Comparison of ENCODE assay signal across 31 cellular contexts in the genomic region with DNA sequence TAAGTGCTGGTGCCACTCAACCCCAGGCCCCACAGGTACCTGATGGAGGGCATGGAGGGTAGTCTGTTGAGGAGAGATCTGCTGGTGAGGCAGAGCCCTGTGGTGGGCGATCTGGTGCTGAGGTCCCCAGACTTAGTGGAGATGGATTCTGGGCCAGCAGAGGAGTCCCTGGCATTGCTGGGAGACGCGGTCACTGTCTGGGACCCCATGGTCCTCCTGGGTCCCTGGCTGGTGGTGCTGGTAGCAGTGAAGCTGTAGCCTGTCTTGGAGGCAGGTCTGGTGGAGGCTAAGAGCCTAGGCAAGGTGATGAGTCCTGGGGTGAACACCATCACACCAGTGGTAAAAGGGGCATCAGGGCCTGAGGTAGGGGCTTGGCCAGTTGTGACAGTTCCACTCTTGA. TPM values are rescaled to one million over a fixed set of nuclear protein-coding genes. Genes with fewer than 3 reads are reported as not detected.
"Had no signal": no experiment of that assay in that cellular context is flagged by ENCODE, and none has a peak within 500 bp of the region (broad histone marks: within the 10 kb centered on the region; RNA-seq: fewer than 3 reads in every experiment).

No MANE protein-coding gene starts in this region.

- DNase-seq: activated CD4-positive, alpha-beta T cell treated with anti-CD3 and anti-CD28 coated beads for 36 hours; activated naive CD4-positive, alpha-beta T cell treated with anti-CD3 and anti-CD28 coated beads for 36 hours; activated T-cell treated with anti-CD3 and anti-CD28 coated beads, Interleukin-2, amount 50 U/mL, for 4 hours; anterior cingulate cortex; body of pancreas; effector CD4-positive, alpha-beta T cell; glutamatergic neuron; immature natural killer cell; lower lobe of right lung; natural killer cell; right cardiac atrium; stimulated activated CD4-positive, alpha-beta T cell treated with anti-CD3 and anti-CD28 coated beads, Interleukin-4, amount 100 ng/mL, for 24 hours; substantia nigra; T-helper 1 cell; T1000; thyroid gland; upper lobe of right lung had no signal

- H3K27me3 ChIP-seq: body of pancreas, thyroid gland had no signal

- H3K9me3 Mint-ChIP-seq: activated T-cell treated with anti-CD3 and anti-CD28 coated beads, Interleukin-2, amount 50 U/mL, for 4 hours; stimulated activated naive CD8-positive, alpha-beta T cell treated with anti-CD3 and anti-CD28 coated beads, Interleukin-15, Interleukin-2, amounts not matched to agents 100 ng/mL and 50 ng/mL, for 24 hours had no signal

- ATAC-seq: activated CD4-positive, alpha-beta T cell treated with anti-CD3 and anti-CD28 coated beads for 36 hours; activated T-cell treated with anti-CD3 and anti-CD28 coated beads, Interleukin-2, amount 50 U/mL, for 4 hours; body of pancreas; left lobe of liver; lower lobe of right lung; natural killer cell; right cardiac atrium; SK-N-SH treated with all-trans-retinoic acid at 6 μM for 48 hours; upper lobe of right lung; WTC11 had no signal

- H3K4me3 Mint-ChIP-seq: activated CD4-positive, alpha-beta T cell treated with anti-CD3 and anti-CD28 coated beads for 36 hours; activated naive CD4-positive, alpha-beta T cell treated with anti-CD3 and anti-CD28 coated beads for 36 hours; activated T-cell treated with anti-CD3 and anti-CD28 coated beads, Interleukin-2, amount 50 U/mL, for 4 hours; dendritic cell treated with granulocyte-macrophage colony-stimulating factor and Interleukin-4, amounts not matched to agents 40 ng/mL and 50 ng/mL, for 4 days; immature natural killer cell; natural killer cell; stimulated activated naive CD8-positive, alpha-beta T cell treated with anti-CD3 and anti-CD28 coated beads, Interleukin-15, Interleukin-2, amounts not matched to agents 100 ng/mL and 50 ng/mL, for 24 hours; WTC11 had no signal

- H3K36me3 ChIP-seq: cardiac muscle cell, lower lobe of right lung, thyroid gland, upper lobe of right lung had no signal

- H3K27ac Mint-ChIP-seq: activated naive CD4-positive, alpha-beta T cell treated with anti-CD3 and anti-CD28 coated beads for 36 hours; dendritic cell treated with granulocyte-macrophage colony-stimulating factor and Interleukin-4, amounts not matched to agents 40 ng/mL and 50 ng/mL, for 4 days; stimulated activated naive CD8-positive, alpha-beta T cell treated with anti-CD3 and anti-CD28 coated beads, Interleukin-15, Interleukin-2, amounts not matched to agents 100 ng/mL and 50 ng/mL, for 24 hours; WTC11 had no signal

- H3K4me1 ChIP-seq: body of pancreas, lower lobe of right lung, parathyroid adenoma, thyroid gland, upper lobe of right lung had no signal

- H3K9me3 ChIP-seq: body of pancreas, thyroid gland, upper lobe of right lung had no signal

- H3K36me3 Mint-ChIP-seq: natural killer cell had no signal

- H3K27ac ChIP-seq: body of pancreas, cardiac muscle cell, hepatocyte, lower lobe of right lung, parathyroid adenoma, thyroid gland, upper lobe of right lung had no signal

- H3K4me3 ChIP-seq: body of pancreas, cardiac muscle cell, hepatocyte, lower lobe of right lung, thyroid gland, upper lobe of right lung had no signal

- H3K27me3 Mint-ChIP-seq: activated CD4-positive, alpha-beta T cell treated with anti-CD3 and anti-CD28 coated beads for 36 hours; stimulated activated naive CD8-positive, alpha-beta T cell treated with anti-CD3 and anti-CD28 coated beads, Interleukin-15, Interleukin-2, amounts not matched to agents 100 ng/mL and 50 ng/mL, for 24 hours had no signal

RNA-seq across cellular contexts. Expression of a gene that starts 6.6 kb away (rescaled TPM):
- total RNA-seq: body of pancreas, cardiac muscle cell, chondrocyte, mucosa of gallbladder, pulmonary artery endothelial cell, thyroid gland had no signal
- polyA plus RNA-seq: cardiac muscle cell, hepatocyte had no signal

RNA-seq across cellular contexts. Expression of a gene that starts 31.5 kb away (rescaled TPM):
- total RNA-seq: activated CD4-positive, alpha-beta T cell treated with anti-CD3 and anti-CD28 coated beads for 36 hours; activated naive CD4-positive, alpha-beta T cell treated with anti-CD3 and anti-CD28 coated beads for 36 hours; activated T-cell treated with anti-CD3 and anti-CD28 coated beads, Interleukin-2, amount 50 U/mL, for 4 hours; cardiac muscle cell; chondrocyte; kidney epithelial cell; natural killer cell; pulmonary artery endothelial cell; WTC11 had no signal
- polyA plus RNA-seq: cardiac muscle cell, immature natural killer cell had no signal

RNA-seq across cellular contexts. Expression of a gene that starts 33.8 kb away (rescaled TPM):
- total RNA-seq: activated CD4-positive, alpha-beta T cell treated with anti-CD3 and anti-CD28 coated beads for 36 hours; activated naive CD4-positive, alpha-beta T cell treated with anti-CD3 and anti-CD28 coated beads for 36 hours; activated T-cell treated with anti-CD3 and anti-CD28 coated beads, Interleukin-2, amount 50 U/mL, for 4 hours; body of pancreas; cardiac muscle cell; chondrocyte; frontal cortex; hepatocyte; kidney epithelial cell; left lobe of liver; lower lobe of right lung; mucosa of gallbladder; pulmonary artery endothelial cell; right cardiac atrium; thyroid gland; upper lobe of right lung; WTC11 had no signal
- polyA plus RNA-seq: cardiac muscle cell, esophagus, hepatocyte, immature natural killer cell, right cardiac atrium had no signal

RNA-seq across cellular contexts. Expression of a gene that starts 40.2 kb away (rescaled TPM):
- total RNA-seq: activated CD4-positive, alpha-beta T cell treated with anti-CD3 and anti-CD28 coated beads for 36 hours; activated naive CD4-positive, alpha-beta T cell treated with anti-CD3 and anti-CD28 coated beads for 36 hours; activated T-cell treated with anti-CD3 and anti-CD28 coated beads, Interleukin-2, amount 50 U/mL, for 4 hours; body of pancreas; cardiac muscle cell; chondrocyte; hepatocyte; kidney epithelial cell; left lobe of liver; pulmonary artery endothelial cell; thyroid gland; WTC11 had no signal
- polyA plus RNA-seq: cardiac muscle cell, hepatocyte had no signal
